ENCODE assay signal across 9 cellular contexts in the genomic region with DNA sequence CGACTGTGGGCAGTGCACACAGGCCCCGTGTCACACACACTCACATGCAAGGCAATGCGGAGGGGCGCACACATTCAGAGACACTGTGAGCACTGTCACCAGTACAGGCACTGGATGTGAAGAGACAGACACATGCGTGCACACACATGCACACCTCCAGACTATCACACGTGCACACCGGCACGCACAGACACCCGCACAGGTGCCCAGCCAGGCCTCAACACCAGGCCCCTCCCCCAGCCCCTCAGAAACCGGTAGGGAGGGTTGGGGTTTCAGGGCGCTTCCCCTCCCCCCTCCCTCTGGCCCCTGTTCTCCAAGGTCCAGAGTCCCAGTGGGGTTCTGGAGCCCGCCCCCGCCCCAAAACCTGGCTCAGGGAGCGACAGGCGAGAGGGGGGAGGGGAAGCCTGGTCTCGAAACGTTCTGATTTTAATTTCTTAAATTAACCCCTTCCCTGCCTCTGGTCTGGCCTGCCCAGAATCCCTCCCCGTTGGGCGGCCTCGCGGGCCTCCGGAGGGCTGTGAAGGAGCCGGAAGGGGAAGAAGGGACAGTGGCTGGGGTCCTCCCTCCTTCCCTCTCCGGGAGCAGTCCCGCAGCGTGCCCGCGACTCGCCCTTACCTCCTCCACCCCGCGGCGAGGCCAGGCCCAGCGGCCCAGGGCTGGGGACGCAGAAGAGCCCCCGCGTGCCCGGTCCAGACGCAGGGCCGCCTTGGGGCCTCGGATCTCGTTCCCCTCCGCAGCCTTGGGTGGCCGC. TPM values are rescaled to one million over a fixed set of nuclear protein-coding genes. Genes with fewer than 3 reads are reported as not detected.
DNase-seq lines count a peak whose midpoint lies in the region; ATAC-seq lines count a peak whose summit lies in the region.
"Had no signal": no experiment of that assay in that cellular context is flagged by ENCODE, and none has a peak within 500 bp of the region (broad histone marks: within the 10 kb centered on the region; RNA-seq: fewer than 3 reads in every experiment).

No MANE protein-coding gene starts in this region.

- H3K36me3 Mint-ChIP-seq in naive B cell: no peaks in the 10 kb centered on the region

- H3K9me3 Mint-ChIP-seq in naive B cell: no peaks in the 10 kb centered on the region

- no peaks in the 10 kb centered on the region for H3K27me3 ChIP-seq in effector memory CD4-positive, alpha-beta T cell (replicated peaks; ENCODE audit: control insufficient read depth, insufficient read depth, low read length, poor library complexity, severe bottlenecking)

- H3K9me3 ChIP-seq in SK-N-MC (ENCODE audit: low read depth, low read length): no peaks in the 10 kb centered on the region
- H3K9me3 ChIP-seq in effector memory CD4-positive, alpha-beta T cell (ENCODE audit: control insufficient read depth, low read length): no peaks in the 10 kb centered on the region

- H3K4me1 ChIP-seq in effector memory CD4-positive, alpha-beta T cell (ENCODE audit: control insufficient read depth, insufficient read depth, low read length, poor library complexity, severe bottlenecking): peaks cover 8% of the 10 kb centered on the region

- peaks cover 27 to 33% (median 27%) of the 10 kb centered on the region in 3 donors for H3K4me1 Mint-ChIP-seq in naive B cell

- H3K36me3 ChIP-seq in SK-N-MC (ENCODE audit: insufficient read depth, low read length): no peaks in the 10 kb centered on the region
- H3K36me3 ChIP-seq in effector memory CD4-positive, alpha-beta T cell (ENCODE audit: control insufficient read depth, insufficient read depth, low read length): no peaks in the 10 kb centered on the region

- intact Hi-C loops in Right ventricle myocardium inferior (cut with DNase I): no loop called here
- intact Hi-C loops in cardiac septum (cut with DNase I): no loop called here

- peak overlapping the region; percentile 77 to 93 (median 88) for H3K4me3 Mint-ChIP-seq in naive B cell

- no peak for DNase-seq in Right ventricle myocardium inferior (ENCODE audit: missing footprints)
- DNase-seq in cardiac septum (ENCODE audit: low spot score): no peak
- no peak for DNase-seq in SK-N-MC (ENCODE audit: low read depth, low spot score)
- no peak for DNase-seq in effector memory CD4-positive, alpha-beta T cell
- DNase-seq in naive B cell: peak; percentile 18
- no peak for DNase-seq in HK-2 (ENCODE audit: unreplicated experiment)
- no peak for DNase-seq in AG20443 (ENCODE audit: low spot score)

- H3K27me3 Mint-ChIP-seq in naive B cell: no peaks in the 10 kb centered on the region

- peak overlapping the region; percentile 86 for H3K4me3 ChIP-seq in SK-N-MC
- peak overlapping the region; percentile 66 for H3K4me3 ChIP-seq in effector memory CD4-positive, alpha-beta T cell (ENCODE audit: insufficient read depth, low read depth, low read length, poor library complexity, severe bottlenecking)

- no peak overlapping the region for H3K27ac ChIP-seq in SK-N-MC
- H3K27ac ChIP-seq in effector memory CD4-positive, alpha-beta T cell (ENCODE audit: insufficient read depth, low read length, poor library complexity, severe bottlenecking): no peak overlapping the region

- ATAC-seq in Right ventricle myocardium inferior: peak; percentile 12
- peak; percentile 18 for ATAC-seq in HG03039 (IDR thresholded peaks at IDR 0.05; ENCODE audit: unreplicated experiment)
- ATAC-seq in naive B cell (ENCODE audit: low read depth in 2 of 2): no peak

- H3K27ac Mint-ChIP-seq in naive B cell: peak overlapping the region in 4 of 6 donors; percentile 18 to 87 (median 60)

- H3K9ac ChIP-seq in SK-N-MC (ENCODE audit: insufficient read length): peak overlapping the region; percentile 72

RNA-seq across cellular contexts. Expression of gene FBXO41, which starts 0.6 kb away (rescaled TPM):
- total RNA-seq in Right ventricle myocardium inferior (0.87 TPM), cardiac septum (1.3 TPM)
- 1 to 10 TPM in 4 of 6 donors, under 1 TPM in 1, not detected in 1; 0.79 to 2.3 (median 1.1) TPM for polyA plus RNA-seq in naive B cell (ENCODE audit: low read depth in 6 of 6)

RNA-seq across cellular contexts. Expression of gene EGR4, which starts 9.6 kb away (rescaled TPM):
- total RNA-seq in Right ventricle myocardium inferior: not detected
- not detected for total RNA-seq in cardiac septum
- under 1 TPM in 3 of 6 donors, not detected in 3; 0.23 to 0.84 (median 0.49) TPM for polyA plus RNA-seq in naive B cell (ENCODE audit: low read depth in 6 of 6)
- total RNA-seq: pulmonary artery endothelial cell had no signal

RNA-seq across cellular contexts. Expression of gene CCT7, which starts 49.6 kb away (rescaled TPM):
- 212 TPM for total RNA-seq in Right ventricle myocardium inferior
- 186 TPM for total RNA-seq in cardiac septum
- polyA plus RNA-seq in naive B cell (ENCODE audit: low read depth in 6 of 6): 100 to 1,000 TPM; 224 to 376 (median 265) TPM

RNA-seq across cellular contexts. Expression of gene PRADC1, which starts 50.7 kb away (rescaled TPM):
- total RNA-seq in Right ventricle myocardium inferior (88.3 TPM), cardiac septum (85.8 TPM)
- polyA plus RNA-seq in naive B cell (ENCODE audit: low read depth in 6 of 6): 10 to 100 TPM in 5 of 6 donors, 1 to 10 TPM in 1; 9.5 to 19.1 (median 10.6) TPM

Comparison
In these comparisons a context has a peak if more than half of its experiments do, and no peak if none do; other contexts are left out.
1. ATAC-seq: peak in Right ventricle myocardium inferior (single experiment) and HG03039 (single experiment); none in naive B cell (0 of 2).